In genomic region chr12:67667276-67668073, GRCh38 we compare ENCODE assay signal across 12 cellular contexts. TPM values are rescaled to one million over a fixed set of nuclear protein-coding genes. Genes with fewer than 3 reads are reported as not detected.
DNase-seq lines count a peak whose midpoint lies in the region; ATAC-seq, FAIRE-seq and TF ChIP-seq lines count a peak whose summit lies in the region.
"Had no signal": no experiment of that assay in that cellular context is flagged by ENCODE, and none has a peak within 500 bp of the region (broad histone marks: within the 10 kb centered on the region; RNA-seq: fewer than 3 reads in every experiment).

No MANE protein-coding gene starts in this region.

- H3K9ac ChIP-seq in HepG2 (ENCODE audit: insufficient read depth, low read depth, low read length) (no peak overlapping the region), skeletal muscle tissue (ENCODE audit: low read depth in 1 of 3, low read length in 3 of 3) (no peak overlapping the region)

- no peak overlapping the region for H2AFZ ChIP-seq in HepG2 (ENCODE audit: low read length)

- H3K4me3 Mint-ChIP-seq in central memory CD8-positive, alpha-beta T cell = no peak overlapping the region

- no peak overlapping the region for H3K4me2 ChIP-seq in HepG2 (ENCODE audit: low read depth, low read length)

- intact Hi-C loops in HepG2 (cut with micrococcal nuclease; ENCODE audit: unreplicated experiment) = no loop called here

- peaks cover 61% of the 10 kb centered on the region for H3K4me1 Mint-ChIP-seq in central memory CD8-positive, alpha-beta T cell

- no peak for TF ChIP-seq CTCF in HepG2 (CRISPR knock-in tag; IDR thresholded peaks at IDR 0.05)

- ATAC-seq in central memory CD8-positive, alpha-beta T cell (replicated peaks; ENCODE audit: extremely low read depth, poor library complexity, severe bottlenecking) = no peak
- no peak for ATAC-seq in HepG2
- ATAC-seq in GM18517 (IDR thresholded peaks at IDR 0.05; ENCODE audit: unreplicated experiment) = no peak
- ATAC-seq in HG02571 (IDR thresholded peaks at IDR 0.05; ENCODE audit: unreplicated experiment) = no peak

- H3K27me3 ChIP-seq in HepG2 (ENCODE audit: control insufficient read depth in 1 of 2, insufficient read depth in 2 of 2, low read length in 2 of 2) = no peaks in the 10 kb centered on the region
- H3K27me3 ChIP-seq in skeletal muscle tissue (ENCODE audit: control insufficient read depth in 3 of 3, insufficient read depth in 3 of 3, low read length in 3 of 3) = no peaks in the 10 kb centered on the region

- no peaks in the 10 kb centered on the region for H3K4me1 ChIP-seq in HepG2 (ENCODE audit: insufficient read depth, low read length)
- peaks cover 28 to 51% (median 47%) of the 10 kb centered on the region in 3 donors for H3K4me1 ChIP-seq in skeletal muscle tissue (ENCODE audit: control insufficient read depth in 3 of 3, insufficient read depth in 3 of 3, low read length in 3 of 3)

- H3K36me3 ChIP-seq in HepG2 (replicated peaks in 1 of 2; ENCODE audit: control insufficient read depth in 1 of 2, insufficient read depth in 2 of 2, low read length in 2 of 2) = no peaks in the 10 kb centered on the region
- no peaks in the 10 kb centered on the region for H3K36me3 ChIP-seq in skeletal muscle tissue (ENCODE audit: control insufficient read depth in 3 of 3, insufficient read depth in 3 of 3, low read length in 3 of 3)

- TF ChIP-seq POLR2A in HepG2 (IDR thresholded peaks at IDR 0.05; ENCODE audit: insufficient read depth in 1 of 2, low read depth in 2 of 2, low read length in 2 of 2) (no peak), erythroblast (IDR thresholded peaks at IDR 0.05; ENCODE audit: low read length) (no peak)

- peaks cover 19% of the 10 kb centered on the region for H3K36me3 Mint-ChIP-seq in central memory CD8-positive, alpha-beta T cell (ENCODE audit: insufficient read depth)

- H3K9me3 ChIP-seq in HepG2 (ENCODE audit: low read length) (no peaks in the 10 kb centered on the region), skeletal muscle tissue (ENCODE audit: control insufficient read depth in 3 of 3, low read length in 3 of 3) (no peaks in the 10 kb centered on the region)

- in situ Hi-C loops in HepG2 (cut with HindIII; ENCODE audit: extremely low pct_ligation_motif_present, low pct_unique_long_range_greater_than_20kb) = no loop called here

- H3K79me2 ChIP-seq in HepG2 (ENCODE audit: insufficient read depth, low read length) = no peaks in the 10 kb centered on the region

- TF ChIP-seq EP300 in HepG2 (IDR thresholded peaks at IDR 0.05; ENCODE audit: low read depth in 2 of 2, low read length in 2 of 2) (no peak), HepG2 (CRISPR knock-in tag; IDR thresholded peaks at IDR 0.05; ENCODE audit: borderline replicate concordance) (no peak)

- POLR2A ChIA-PET in HepG2 (lab: Yijun Ruan, JAX) = no interaction called here

- H3K27ac ChIP-seq in HepG2 (ENCODE audit: extremely low read length, insufficient read depth, low read length) (no peak overlapping the region), skeletal muscle tissue (ENCODE audit: low read depth, low read length) (peak overlapping the region; percentile 2)

- no peaks in the 10 kb centered on the region for H3K27me3 Mint-ChIP-seq in central memory CD8-positive, alpha-beta T cell

- no peak for DNase-seq in HTR-8/SVneo (ENCODE audit: insufficient read length, low spot score)
- DNase-seq in central memory CD8-positive, alpha-beta T cell (ENCODE audit: low spot score in 2 of 2) = no peak
- no peak for DNase-seq in HepG2 (ENCODE audit: low spot score)
- DNase-seq in erythroblast (lab: John Stamatoyannopoulos, UW) = no peak
- no peak for DNase-seq in NOMO-1 (lab: John Stamatoyannopoulos, UW; ENCODE audit: unreplicated experiment in 2 of 2)
- DNase-seq: activated CD4-positive, CD25-positive, alpha-beta regulatory T cell treated with anti-CD3 and anti-CD28 coated beads, Interleukin-2, amount 50 U/mL, for 72 hours; activated naive CD4-positive, alpha-beta T cell; NCI-H2081 had no signal

- no peaks in the 10 kb centered on the region for H3K9me3 Mint-ChIP-seq in central memory CD8-positive, alpha-beta T cell

- H3K27ac Mint-ChIP-seq in central memory CD8-positive, alpha-beta T cell (ENCODE audit: low read depth) = peak overlapping the region; percentile 65

- CTCF ChIA-PET in HepG2 (lab: Yijun Ruan, JAX; ENCODE audit: low intra/inter-chr PET ratio, low total read pairs) = no interaction called here

- 85% methylated on average over 8 of the region's 8 CpGs for WGBS in HepG2 (ENCODE audit: low lambda C conversion rate)

- TF ChIP-seq RAD21 in HepG2 (CRISPR knock-in tag; IDR thresholded peaks at IDR 0.05) = no peak

- FAIRE-seq in HTR-8/SVneo (lab: Jason Lieb, UNC) = peak; percentile 83
- no peak for FAIRE-seq in HepG2 (lab: Jason Lieb, UNC)
- FAIRE-seq: GM12892 had no signal

- BruUV-seq in HepG2 (replicated peaks; lab: Mats Ljungman, UMichigan) = no TSS peak

- H3K4me3 ChIP-seq in HepG2 (replicated peaks in 1 of 3; ENCODE audit: insufficient read depth in 1 of 3, low read depth in 2 of 3, low read length in 3 of 3) (no peak overlapping the region), skeletal muscle tissue (ENCODE audit: low read length in 3 of 3) (no peak overlapping the region)

- no peaks in the 10 kb centered on the region for H4K20me1 ChIP-seq in HepG2 (ENCODE audit: insufficient read depth, low read length)

TF ChIP-seq in HepG2, 621 proteins besides CTCF, POLR2A, EP300 and RAD21:
- TF ChIP-seq NPAS2 (CRISPR knock-in tag; IDR thresholded peaks at IDR 0.05; ENCODE audit: borderline replicate concordance) (no peak), MNT (IDR thresholded peaks at IDR 0.05) (peak; percentile 43)

RNA-seq across cellular contexts. Expression of gene DYRK2, which starts 18.9 kb away (rescaled TPM):
- total RNA-seq in HepG2 (2016; rRNA removed; fragmentation: Illumina TruSeq; extraction: Trizol) (10.1 and 11.5 TPM in 2 replicates), skeletal muscle tissue (47.0 TPM)
- total RNA-seq in HepG2 (2016; cell fraction: cytosol; rRNA removed; fragmentation: Illumina TruSeq; extraction: Trizol; ENCODE audit: low read depth) = 0.62 and 0.81 TPM in 2 replicates
- 9.8 and 11.5 TPM in 2 replicates for total RNA-seq in HepG2 (2016; cell fraction: insoluble cytoplasmic fraction; rRNA removed; fragmentation: Illumina TruSeq; extraction: Trizol)
- total RNA-seq in HepG2 (2016; cell fraction: membrane; rRNA removed; fragmentation: Illumina TruSeq; extraction: Trizol) = 4.4 and 5.2 TPM in 2 replicates
- 11.0 and 12.1 TPM in 2 replicates for total RNA-seq in HepG2 (2016; cell fraction: nucleus; rRNA removed; fragmentation: Illumina TruSeq; extraction: Trizol)
- polyA plus RNA-seq in HepG2 (2011; rRNA removed) = 8.2 and 9.3 TPM in 2 replicates
- 7.3 and 8.2 TPM in 2 replicates for polyA plus RNA-seq in HepG2 (2011; cell fraction: cytosol; rRNA removed)
- polyA plus RNA-seq in HepG2 (2011; cell fraction: nucleus; rRNA removed) = 8.6 and 9.9 TPM in 2 replicates
- 5.3 and 6.0 TPM in 2 replicates for polyA plus RNA-seq in HepG2 (2012)
- polyA plus RNA-seq in HepG2 (2016; cell fraction: cytosol; fragmentation: Illumina TruSeq; extraction: Trizol; ENCODE audit: low read depth) = 0.89 and 1.4 TPM in 2 replicates
- polyA plus RNA-seq in HepG2 (2016; cell fraction: insoluble cytoplasmic fraction; fragmentation: Illumina TruSeq; extraction: Trizol; ENCODE audit: low read depth) = 6.8 and 9.2 TPM in 2 replicates
- polyA plus RNA-seq in HepG2 (2016; cell fraction: membrane; fragmentation: Illumina TruSeq; extraction: Trizol; ENCODE audit: low read depth) = 2.1 and 2.6 TPM in 2 replicates
- 9.5 and 10.2 TPM in 2 replicates for polyA plus RNA-seq in HepG2 (2016; cell fraction: nucleus; fragmentation: Illumina TruSeq; extraction: Trizol; ENCODE audit: insufficient read depth, low read depth)
- 33.7 and 36.3 TPM in 2 replicates for polyA minus RNA-seq in HepG2 (2011; rRNA and poly(A)+ RNA removed; ENCODE audit: low replicate concordance)
- polyA minus RNA-seq in HepG2 (2011; cell fraction: cytosol; rRNA and poly(A)+ RNA removed) = 10.1 and 14.8 TPM in 2 replicates
- polyA minus RNA-seq in HepG2 (2011; cell fraction: nucleus; rRNA and poly(A)+ RNA removed) = 18.7 and 29.2 TPM in 2 replicates
